In the genomic region with DNA sequence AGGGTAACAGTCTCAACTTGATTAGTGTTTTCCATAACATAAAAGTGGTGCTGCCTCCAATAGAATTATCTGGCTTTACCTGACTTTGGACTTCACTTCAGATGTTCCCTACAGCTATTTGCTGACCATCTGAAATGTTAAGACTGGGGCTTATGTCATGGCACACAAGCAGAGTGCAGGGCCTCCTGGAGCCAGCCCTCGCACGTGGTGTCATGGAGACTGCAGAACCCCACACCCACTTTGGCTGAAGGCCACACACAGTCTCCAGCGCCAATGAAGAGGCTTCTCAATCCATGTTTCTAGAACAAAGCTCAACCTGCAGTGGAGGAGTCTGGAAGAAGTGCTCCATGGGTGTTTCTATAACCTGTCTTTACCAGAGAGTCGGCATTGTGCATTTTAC, we compare ENCODE assay signal across 26 cellular contexts.
"Had no signal": no experiment of that assay in that cellular context is flagged by ENCODE, and none has a peak within 500 bp of the region (broad histone marks: within the 10 kb centered on the region; RNA-seq: fewer than 3 reads in every experiment).

No MANE protein-coding gene starts in this region.

- H3K4me3 Mint-ChIP-seq: activated CD4-positive, alpha-beta memory T cell treated with anti-CD3 and anti-CD28 coated beads, Interleukin-2, amount 10 ng/mL, durations not matched to agents 7 days and 5 days; activated CD4-positive, alpha-beta T cell treated with anti-CD3 and anti-CD28 coated beads for 36 hours; activated naive CD4-positive, alpha-beta T cell treated with anti-CD3 and anti-CD28 coated beads, Interleukin-2, amount 10 ng/mL, durations not matched to agents 7 days and 5 days; activated naive CD8-positive, alpha-beta T cell treated with anti-CD3 and anti-CD28 coated beads for 36 hours; activated T-cell treated with anti-CD3 and anti-CD28 coated beads, Interleukin-2, amount 50 U/mL, for 72 hours; T-helper 1 cell treated with Interleukin-12 subunit alpha and Interleukin-12 subunit beta and Interleukin-4 antibody, amounts not matched to agents 30 μg/mL and 1 μg/mL, for 36 hours had no signal

- H3K36me3 ChIP-seq: brain microvascular endothelial cell, cardiac muscle cell, MG63, WERI-Rb-1 had no signal

- H3K27ac ChIP-seq: brain microvascular endothelial cell, cardiac muscle cell, KMS-11, WERI-Rb-1 had no signal

- H3K4me3 ChIP-seq: cardiac muscle cell, MG63 had no signal

- DNase-seq: activated CD4-positive, alpha-beta memory T cell treated with anti-CD3 and anti-CD28 coated beads, Interleukin-2, amount 10 ng/mL, durations not matched to agents 7 days and 5 days; activated CD4-positive, alpha-beta T cell treated with anti-CD3 and anti-CD28 coated beads for 36 hours; activated CD4-positive, alpha-beta T cell treated with anti-CD3 and anti-CD28 coated beads, Interleukin-2, amount 50 U/mL, for 1 hour; activated CD8-positive, alpha-beta memory T cell treated with anti-CD3 and anti-CD28 coated beads, Interleukin-2, amount 50 U/mL, for 4 hours; activated gamma-delta T cell treated with Interleukin-2 at 50 U/mL for 16 hours; activated naive CD4-positive, alpha-beta T cell treated with anti-CD3 and anti-CD28 coated beads, Interleukin-2, amount 10 ng/mL, durations not matched to agents 7 days and 5 days; activated naive CD8-positive, alpha-beta T cell treated with anti-CD3 and anti-CD28 coated beads for 36 hours; activated T-cell treated with anti-CD3 and anti-CD28 coated beads, Interleukin-2, amount 50 U/mL, for 72 hours; brain microvascular endothelial cell; MG63; MV-4-11; NCI-H1105 treated with DMSO at 0.1 percent for 48 hours; NCI-H1436 treated with DMSO at 0.1 percent for 48 hours; NCI-H187; NCI-H2081; NCI-H2171; NCI-H2227 treated with DMSO at 0.1 percent for 48 hours; NCI-H526; NCI-H82; SIG-M5; T-helper 9 cell; WERI-Rb-1 had no signal

- H3K36me3 Mint-ChIP-seq: activated naive CD4-positive, alpha-beta T cell treated with anti-CD3 and anti-CD28 coated beads, Interleukin-2, amount 10 ng/mL, durations not matched to agents 7 days and 5 days; activated naive CD8-positive, alpha-beta T cell treated with anti-CD3 and anti-CD28 coated beads for 36 hours had no signal

- H3K4me2 ChIP-seq: KMS-11 had no signal

- H3K4me1 Mint-ChIP-seq: activated CD4-positive, alpha-beta memory T cell treated with anti-CD3 and anti-CD28 coated beads, Interleukin-2, amount 10 ng/mL, durations not matched to agents 7 days and 5 days; activated CD4-positive, alpha-beta T cell treated with anti-CD3 and anti-CD28 coated beads for 36 hours; activated naive CD4-positive, alpha-beta T cell treated with anti-CD3 and anti-CD28 coated beads, Interleukin-2, amount 10 ng/mL, durations not matched to agents 7 days and 5 days; activated naive CD8-positive, alpha-beta T cell treated with anti-CD3 and anti-CD28 coated beads for 36 hours had no signal

- H3K9me3 ChIP-seq: MG63 had no signal

- H3K27me3 ChIP-seq: brain microvascular endothelial cell, cardiac muscle cell, MG63 had no signal

- H3K27me3 Mint-ChIP-seq: activated CD4-positive, alpha-beta memory T cell treated with anti-CD3 and anti-CD28 coated beads, Interleukin-2, amount 10 ng/mL, durations not matched to agents 7 days and 5 days; activated CD4-positive, alpha-beta T cell treated with anti-CD3 and anti-CD28 coated beads for 36 hours; activated naive CD4-positive, alpha-beta T cell treated with anti-CD3 and anti-CD28 coated beads, Interleukin-2, amount 10 ng/mL, durations not matched to agents 7 days and 5 days; activated naive CD8-positive, alpha-beta T cell treated with anti-CD3 and anti-CD28 coated beads for 36 hours had no signal

- H3K9ac ChIP-seq: KMS-11 had no signal

- ATAC-seq: activated CD4-positive, alpha-beta T cell treated with anti-CD3 and anti-CD28 coated beads for 36 hours; activated T-cell treated with anti-CD3 and anti-CD28 coated beads, Interleukin-2, amount 50 U/mL, for 72 hours had no signal

- H3K27ac Mint-ChIP-seq: activated CD4-positive, alpha-beta memory T cell treated with anti-CD3 and anti-CD28 coated beads, Interleukin-2, amount 10 ng/mL, durations not matched to agents 7 days and 5 days; activated CD4-positive, alpha-beta T cell treated with anti-CD3 and anti-CD28 coated beads for 36 hours; activated naive CD4-positive, alpha-beta T cell treated with anti-CD3 and anti-CD28 coated beads, Interleukin-2, amount 10 ng/mL, durations not matched to agents 7 days and 5 days; activated naive CD8-positive, alpha-beta T cell treated with anti-CD3 and anti-CD28 coated beads for 36 hours; activated T-cell treated with anti-CD3 and anti-CD28 coated beads, Interleukin-2, amount 50 U/mL, for 72 hours; activated T-helper 2 cell treated with anti-CD3 and anti-CD28 coated beads, Interferon-gamma antibody, Interleukin-2, Interleukin-4, amounts not matched to agents 10 μg/mL and 5 μg/mL and 100 μg/mL, durations not matched to agents 14 hours and 24 hours and 36 hours; T-helper 1 cell treated with Interleukin-12 subunit alpha and Interleukin-12 subunit beta and Interleukin-4 antibody, amounts not matched to agents 30 μg/mL and 1 μg/mL, for 36 hours had no signal

- H3K9me3 Mint-ChIP-seq: activated CD4-positive, alpha-beta memory T cell treated with anti-CD3 and anti-CD28 coated beads, Interleukin-2, amount 10 ng/mL, durations not matched to agents 7 days and 5 days; activated naive CD4-positive, alpha-beta T cell treated with anti-CD3 and anti-CD28 coated beads, Interleukin-2, amount 10 ng/mL, durations not matched to agents 7 days and 5 days; activated naive CD8-positive, alpha-beta T cell treated with anti-CD3 and anti-CD28 coated beads for 36 hours; activated T-helper 2 cell treated with anti-CD3 and anti-CD28 coated beads, Interferon-gamma antibody, Interleukin-2, Interleukin-4, amounts not matched to agents 10 μg/mL and 5 μg/mL and 100 μg/mL, durations not matched to agents 14 hours and 24 hours and 36 hours; T-helper 1 cell treated with Interleukin-12 subunit alpha and Interleukin-12 subunit beta and Interleukin-4 antibody, amounts not matched to agents 30 μg/mL and 1 μg/mL, for 36 hours had no signal
